ENCODE assay signal across 2 cellular contexts in the genomic region with DNA sequence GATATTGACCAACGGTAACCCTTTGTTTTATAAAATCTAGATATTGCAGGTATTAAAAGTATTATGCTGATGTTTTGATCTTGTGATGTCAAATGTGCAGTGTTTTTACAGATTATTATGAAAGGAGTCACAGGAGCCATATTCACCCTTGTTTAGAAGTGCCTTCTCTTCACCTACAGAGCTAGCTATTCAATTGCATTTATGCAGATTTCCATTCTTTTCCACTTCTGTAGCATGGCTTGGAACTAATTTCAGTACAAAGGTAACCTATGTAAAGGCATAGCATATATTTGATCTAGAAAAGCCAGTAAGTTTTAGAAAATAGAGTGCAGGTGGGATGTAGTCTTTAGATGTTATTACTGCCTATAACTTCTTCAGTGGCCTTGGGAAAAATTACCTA.
"Had no signal": no experiment of that assay in that cellular context is flagged by ENCODE, and none has a peak within 500 bp of the region (broad histone marks: within the 10 kb centered on the region; RNA-seq: fewer than 3 reads in every experiment).

No MANE protein-coding gene starts in this region.

- H3K4me3 ChIP-seq: GM12878 had no signal

- DNase-seq: GF-D8 had no signal

- ATAC-seq: GM12878 had no signal
